ENCODE assay signal across 8 cellular contexts in genomic region chr5:57298295-57298984, GRCh38.
A peak's percentile ranks its signal among the peaks of the same experiment; 100 is the strongest.
DNase-seq lines count a peak whose midpoint lies in the region; ATAC-seq lines count a peak whose summit lies in the region.

No MANE protein-coding gene starts in this region.

- peak; percentile 51 to 92 (median 82) for DNase-seq in NCI-H1417 (lab: John Stamatoyannopoulos, UW)
- no peak for DNase-seq in NCI-H1417 treated with DMSO at 0.1 percent for 48 hours (lab: John Stamatoyannopoulos, UW)
- DNase-seq in NCI-H345 (lab: John Stamatoyannopoulos, UW) = peak; percentile 85
- peak; percentile 88 for DNase-seq in cerebellar cortex (ENCODE audit: low spot score)
- DNase-seq in left kidney (ENCODE audit: low read depth, low spot score) = peak; percentile 93
- peak; percentile 82 for DNase-seq in stimulated activated CD4-positive, alpha-beta T cell treated with anti-CD3 and anti-CD28 coated beads, Interleukin-2, amount 100 ng/mL, for 4 hours (ENCODE audit: low read depth)

- peak; percentile 11 for ATAC-seq in HG03064 (IDR thresholded peaks at IDR 0.05; ENCODE audit: low read depth, unreplicated experiment)
- peak; percentile 59 to 74 for ATAC-seq in activated CD4-positive, CD25-positive, alpha-beta regulatory T cell treated with anti-CD3 and anti-CD28 coated beads, Interleukin-2, amount 50 U/mL, for 24 hours
